8 cellular contexts compared by ENCODE assay signal in genomic region chr6:31403283-31403989, GRCh38. TPM values are rescaled to one million over a fixed set of nuclear protein-coding genes. Genes with fewer than 3 reads are reported as not detected.
A peak's percentile ranks its signal among the peaks of the same experiment; 100 is the strongest.
DNase-seq lines count a peak whose midpoint lies in the region; ATAC-seq and TF ChIP-seq lines count a peak whose summit lies in the region.

Gene MICA (plus strand): TSS chr6:31403595. CDS start chr6:31403633, 38 bp downstream.

- no peaks in the 10 kb centered on the region for H3K9me3 Mint-ChIP-seq in activated CD4-positive, alpha-beta memory T cell treated with anti-CD3 and anti-CD28 coated beads for 36 hours

- intact Hi-C loops in activated CD4-positive, alpha-beta memory T cell treated with anti-CD3 and anti-CD28 coated beads for 36 hours (cut with micrococcal nuclease): loop anchor here (2.0 to 5.0 kb wide), 2 partner anchors 17 to 139 kb away; partner anchors contain the start of gene DDX39B
- intact Hi-C loops in lower leg skin (cut with DNase I; ENCODE audit: low total_unique reads): no loop called here

- 1% methylated on average over 35 to 36 of the region's 54 CpGs for WGBS in GM23248 (ENCODE audit: low coverage in 1 of 2, low lambda C conversion rate in 2 of 2, missing lambda C conversion rate in 2 of 2), 2 experiments
- 1% methylated on average over 50 to 54 of the region's 54 CpGs for WGBS in lower leg skin, 2 donors

- H3K4me2 ChIP-seq in GM23248 (ENCODE audit: unreplicated experiment): peak within 1 kb of the TSS; percentile 97

- peak within 1 kb of the TSS; percentile 16 for H2AFZ ChIP-seq in GM23248

- no peak for ATAC-seq in GM21367 (IDR thresholded peaks at IDR 0.05; ENCODE audit: unreplicated experiment)

- H3K9ac ChIP-seq in GM23248: peak within 1 kb of the TSS; percentile 96

- peaks cover 57% of the 10 kb centered on the region for H3K4me1 Mint-ChIP-seq in activated CD4-positive, alpha-beta memory T cell treated with anti-CD3 and anti-CD28 coated beads for 36 hours (ENCODE audit: low read depth)

- peak within 1 kb of the TSS; percentile 79 for H3K4me3 Mint-ChIP-seq in activated CD4-positive, alpha-beta memory T cell treated with anti-CD3 and anti-CD28 coated beads for 36 hours

- no peaks in the 10 kb centered on the region for H3K27me3 Mint-ChIP-seq in activated CD4-positive, alpha-beta memory T cell treated with anti-CD3 and anti-CD28 coated beads for 36 hours

- H3K4me3 ChIP-seq in GM23248 (peak within 1 kb of the TSS; percentile 92), lower leg skin (ENCODE audit: low read depth, poor library complexity, severe bottlenecking) (peak within 1 kb of the TSS; percentile 39)

- H3K27ac ChIP-seq in GM23248: peak within 1 kb of the TSS; percentile 95

- CTCF ChIA-PET in activated CD4-positive, alpha-beta memory T cell treated with anti-CD3 and anti-CD28 coated beads for 36 hours (lab: Charles Lee): interaction anchor here (7.9 kb wide), 1 partner anchor 39 kb away, joined by 79 read pairs; no protein-coding TSS in a partner anchor

- no peaks in the 10 kb centered on the region for H3K9me3 ChIP-seq in GM23248 (ENCODE audit: low read depth)

- DNase-seq in DMS 273 treated with DMSO at 0.1 percent for 48 hours (lab: John Stamatoyannopoulos, UW) (peak; percentile 58), GM23248 (peak; percentile 97), NAMALWA (ENCODE audit: low spot score) (peak; percentile 58), ecto neural progenitor cell (ENCODE audit: low spot score) (peak; percentile 93), lower leg skin (ENCODE audit: low spot score in 2 of 2) (peak; percentile 89 to 98)
- peak; percentile 84 for DNase-seq in activated CD4-positive, alpha-beta memory T cell treated with anti-CD3 and anti-CD28 coated beads for 36 hours
- peak; percentile 74 for DNase-seq in stimulated activated CD4-positive, alpha-beta T cell treated with anti-CD3 and anti-CD28 coated beads, Interleukin-4, amount 100 ng/mL, for 1 hour

- no peaks in the 10 kb centered on the region for H3K36me3 Mint-ChIP-seq in activated CD4-positive, alpha-beta memory T cell treated with anti-CD3 and anti-CD28 coated beads for 36 hours

- H3K4me1 ChIP-seq in GM23248 (ENCODE audit: insufficient read depth): peaks cover 44% of the 10 kb centered on the region

- TF ChIP-seq POLR2A in lower leg skin (IDR thresholded peaks at IDR 0.05): no peak

- peak within 1 kb of the TSS; percentile 47 for H3K27ac Mint-ChIP-seq in activated CD4-positive, alpha-beta memory T cell treated with anti-CD3 and anti-CD28 coated beads for 36 hours

- in situ Hi-C loops in GM23248 (cut with MboI): no loop called here

- H3K9me2 ChIP-seq in GM23248 (ENCODE audit: insufficient read depth): no peaks in the 10 kb centered on the region

- H3F3A ChIP-seq in GM23248 (ENCODE audit: insufficient read depth): peaks cover 45% of the 10 kb centered on the region

- no peaks in the 10 kb centered on the region for H3K27me3 ChIP-seq in GM23248 (replicated peaks; ENCODE audit: insufficient read depth)

- POLR2A ChIA-PET in activated CD4-positive, alpha-beta memory T cell treated with anti-CD3 and anti-CD28 coated beads for 36 hours (lab: Charles Lee): interaction anchor here (0.9 to 1.4 kb wide), 3 partner anchors 27 to 138 kb away, joined by 3 read pairs; partner anchors contain the start of genes DDX39B and MICB

- H3K79me2 ChIP-seq in GM23248 (ENCODE audit: insufficient read depth): peaks cover 91% of the 10 kb centered on the region

- peak in 1 of 3 donors; percentile 22 for TF ChIP-seq CTCF in lower leg skin (IDR thresholded peaks at IDR 0.05)

- no peaks in the 10 kb centered on the region for H3K36me3 ChIP-seq in GM23248 (ENCODE audit: low read depth)

- peaks cover 26% of the 10 kb centered on the region for H4K20me1 ChIP-seq in GM23248 (ENCODE audit: insufficient read depth)

RNA-seq across cellular contexts. Expression of gene MICA, which starts in this region (rescaled TPM):
- total RNA-seq in GM23248 (2014; rRNA removed; shearing (Covaris generic)): 24.0 and 42.6 TPM in 2 replicates
- polyA plus RNA-seq in GM23248 (2016; fragmentation: Nextera tagmentation; extraction: Ambion mirVana): 36.9 and 38.0 TPM in 2 replicates
- total RNA-seq in activated CD4-positive, alpha-beta memory T cell treated with anti-CD3 and anti-CD28 coated beads for 36 hours: 1 to 10 TPM; 7.1 to 8.6 TPM
- total RNA-seq in lower leg skin: 10 to 100 TPM in 3 of 4 donors, 1 to 10 TPM in 1; 7.7 to 21.7 (median 13.9) TPM
